ENCODE assay signal across 13 cellular contexts in genomic region chr15:60721706-60722105, GRCh38.
DNase-seq lines count a peak whose midpoint lies in the region; ATAC-seq and TF ChIP-seq lines count a peak whose summit lies in the region.
"Had no signal": no experiment of that assay in that cellular context is flagged by ENCODE, and none has a peak within 500 bp of the region (broad histone marks: within the 10 kb centered on the region; RNA-seq: fewer than 3 reads in every experiment).

No MANE protein-coding gene starts in this region.

- peaks cover 62% of the 10 kb centered on the region for H3K4me1 Mint-ChIP-seq in activated naive CD4-positive, alpha-beta T cell treated with anti-CD3 and anti-CD28 coated beads, Interleukin-2, amount 50 U/mL, for 24 hours
- H3K4me1 Mint-ChIP-seq in immature natural killer cell, result peaks cover 21 to 30% of the 10 kb centered on the region in 2 donors

- H3K4me3 Mint-ChIP-seq in activated naive CD4-positive, alpha-beta T cell treated with anti-CD3 and anti-CD28 coated beads, Interleukin-2, amount 50 U/mL, for 24 hours, result peak overlapping the region; percentile 57
- peak overlapping the region in 1 of 5 donors; percentile 60 for H3K4me3 Mint-ChIP-seq in immature natural killer cell

- peak overlapping the region; percentile 93 for H3K27ac Mint-ChIP-seq in activated naive CD4-positive, alpha-beta T cell treated with anti-CD3 and anti-CD28 coated beads, Interleukin-2, amount 50 U/mL, for 24 hours
- H3K27ac Mint-ChIP-seq in immature natural killer cell, result no peak overlapping the region

- no peak for ATAC-seq in GM18868 (IDR thresholded peaks at IDR 0.05; ENCODE audit: unreplicated experiment)
- no peak for ATAC-seq in GM18873 (IDR thresholded peaks at IDR 0.05; ENCODE audit: low FRiP score, unreplicated experiment)

- H3K36me3 Mint-ChIP-seq in activated naive CD4-positive, alpha-beta T cell treated with anti-CD3 and anti-CD28 coated beads, Interleukin-2, amount 50 U/mL, for 24 hours, result peaks cover 2% of the 10 kb centered on the region
- H3K36me3 Mint-ChIP-seq in immature natural killer cell, result no peaks in the 10 kb centered on the region

- H3K27me3 Mint-ChIP-seq in activated naive CD4-positive, alpha-beta T cell treated with anti-CD3 and anti-CD28 coated beads, Interleukin-2, amount 50 U/mL, for 24 hours, result no peaks in the 10 kb centered on the region
- H3K27me3 Mint-ChIP-seq in immature natural killer cell (ENCODE audit: low read depth in 3 of 3), result peaks cover 0 to 9% (median 3%) of the 10 kb centered on the region in 3 donors

- DNase-seq in activated naive CD4-positive, alpha-beta T cell treated with anti-CD3 and anti-CD28 coated beads, Interleukin-2, amount 50 U/mL, for 16 hours, result no peak
- DNase-seq in NCI-H526 treated with DMSO at 0.1 percent for 48 hours (lab: John Stamatoyannopoulos, UW) (peak; percentile 67), epithelial cell of proximal tubule (ENCODE audit: low read depth) (peak; percentile 31), stromal cell of bone marrow (ENCODE audit: low read depth) (peak; percentile 40), immature natural killer cell (no peak)
- DNase-seq: activated CD4-positive, CD25-positive, alpha-beta regulatory T cell; H7; heart left ventricle; NCI-H1694; testis had no signal

- H3K9me3 Mint-ChIP-seq in activated naive CD4-positive, alpha-beta T cell treated with anti-CD3 and anti-CD28 coated beads, Interleukin-2, amount 50 U/mL, for 24 hours, result peaks cover 6% of the 10 kb centered on the region
- no peaks in the 10 kb centered on the region for H3K9me3 Mint-ChIP-seq in immature natural killer cell

- no peak overlapping the region for H3K4me3 ChIP-seq in epithelial cell of proximal tubule (ENCODE audit: low read depth, low read length)
- H3K4me3 ChIP-seq: heart left ventricle, testis had no signal

- no peak for TF ChIP-seq CTCF in epithelial cell of proximal tubule (conservative IDR thresholded peaks at IDR 0.05; ENCODE audit: low read depth, low read length)

Comparison
In these comparisons a context has a peak if more than half of its experiments do, and no peak if none do; other contexts are left out.
1. DNase-seq: peak in NCI-H526 treated with DMSO at 0.1 percent for 48 hours (single experiment), epithelial cell of proximal tubule (single experiment) and stromal cell of bone marrow (single experiment); none in activated naive CD4-positive, alpha-beta T cell treated with anti-CD3 and anti-CD28 coated beads, Interleukin-2, amount 50 U/mL, for 16 hours (single experiment) and immature natural killer cell (0 of 3).